Comparison of ENCODE assay signal across 9 cellular contexts in genomic region chr19:13765395-13766094, GRCh38. TPM values are rescaled to one million over a fixed set of nuclear protein-coding genes. Genes with fewer than 3 reads are reported as not detected.
DNase-seq lines count a peak whose midpoint lies in the region; ATAC-seq lines count a peak whose summit lies in the region.
"Had no signal": no experiment of that assay in that cellular context is flagged by ENCODE, and none has a peak within 500 bp of the region (broad histone marks: within the 10 kb centered on the region; RNA-seq: fewer than 3 reads in every experiment).

No MANE protein-coding gene starts in this region.

- POLR2A ChIA-PET in activated CD4-positive, alpha-beta T cell treated with anti-CD3 and anti-CD28 coated beads for 36 hours (lab: Charles Lee): no interaction called here

- peak overlapping the region; percentile 89 for H3K27ac Mint-ChIP-seq in activated CD4-positive, alpha-beta T cell treated with anti-CD3 and anti-CD28 coated beads for 36 hours
- peak overlapping the region; percentile 82 for H3K27ac Mint-ChIP-seq in activated T-helper 1 cell treated with anti-CD3 and anti-CD28 coated beads, Interleukin-12 subunit alpha, Interleukin-12 subunit beta, Interleukin-2, Interleukin-4 antibody, amounts not matched to agents 30 ng/mL and 10 ng/mL and 1 ng/mL, durations not matched to agents 14 hours and 24 hours and 36 hours

- peaks cover 16% of the 10 kb centered on the region for H3K4me1 Mint-ChIP-seq in activated CD4-positive, alpha-beta T cell treated with anti-CD3 and anti-CD28 coated beads for 36 hours
- H3K4me1 Mint-ChIP-seq in activated T-helper 1 cell treated with anti-CD3 and anti-CD28 coated beads, Interleukin-12 subunit alpha, Interleukin-12 subunit beta, Interleukin-2, Interleukin-4 antibody, amounts not matched to agents 30 ng/mL and 10 ng/mL and 1 ng/mL, durations not matched to agents 14 hours and 24 hours and 36 hours (ENCODE audit: low read depth): peaks cover 13% of the 10 kb centered on the region

- H3K27ac ChIP-seq in substantia nigra (ENCODE audit: low read depth, low read length, poor library complexity, severe bottlenecking): peak overlapping the region; percentile 33

- no peak for DNase-seq in activated CD4-positive, alpha-beta T cell treated with anti-CD3 and anti-CD28 coated beads for 36 hours
- DNase-seq in activated CD4-positive, alpha-beta T cell treated with anti-CD3 and anti-CD28 coated beads, Interleukin-2, amount 50 U/mL, for 48 hours: no peak
- no peak for DNase-seq in activated T-helper 1 cell treated with anti-CD3 and anti-CD28 coated beads, Interleukin-12 subunit alpha, Interleukin-12 subunit beta, Interleukin-2, Interleukin-4 antibody, amounts not matched to agents 30 ng/mL and 10 ng/mL and 1 ng/mL, durations not matched to agents 14 hours and 24 hours and 36 hours (ENCODE audit: low spot score)
- DNase-seq in iPS-NIHi11 (ENCODE audit: low spot score): peak; percentile 52
- DNase-seq in substantia nigra (lab: John Stamatoyannopoulos, UW): no peak
- no peak for DNase-seq in activated CD4-positive, CD25-positive, alpha-beta regulatory T cell treated with anti-CD3 and anti-CD28 coated beads, Interleukin-2, amount 50 U/mL, for 72 hours
- DNase-seq in Ammon's horn (ENCODE audit: low spot score): no peak
- DNase-seq: COR-L47 had no signal

- CTCF ChIA-PET in activated CD4-positive, alpha-beta T cell treated with anti-CD3 and anti-CD28 coated beads for 36 hours (lab: Charles Lee): interaction anchor here (0.8 kb wide), 1 partner anchor 8 kb away, joined by 3 read pairs; the partner anchor contains the start of gene C19orf53

- peaks cover 33% of the 10 kb centered on the region for H3K36me3 Mint-ChIP-seq in activated CD4-positive, alpha-beta T cell treated with anti-CD3 and anti-CD28 coated beads for 36 hours (ENCODE audit: low read depth)
- H3K36me3 Mint-ChIP-seq in activated T-helper 1 cell treated with anti-CD3 and anti-CD28 coated beads, Interleukin-12 subunit alpha, Interleukin-12 subunit beta, Interleukin-2, Interleukin-4 antibody, amounts not matched to agents 30 ng/mL and 10 ng/mL and 1 ng/mL, durations not matched to agents 14 hours and 24 hours and 36 hours (ENCODE audit: low read depth): peaks cover 17% of the 10 kb centered on the region

- H3K27me3 Mint-ChIP-seq in activated CD4-positive, alpha-beta T cell treated with anti-CD3 and anti-CD28 coated beads for 36 hours: no peaks in the 10 kb centered on the region
- no peaks in the 10 kb centered on the region for H3K27me3 Mint-ChIP-seq in activated T-helper 1 cell treated with anti-CD3 and anti-CD28 coated beads, Interleukin-12 subunit alpha, Interleukin-12 subunit beta, Interleukin-2, Interleukin-4 antibody, amounts not matched to agents 30 ng/mL and 10 ng/mL and 1 ng/mL, durations not matched to agents 14 hours and 24 hours and 36 hours (ENCODE audit: insufficient read depth)

- peak overlapping the region; percentile 90 for H3K4me3 Mint-ChIP-seq in activated CD4-positive, alpha-beta T cell treated with anti-CD3 and anti-CD28 coated beads for 36 hours
- peak overlapping the region; percentile 88 for H3K4me3 Mint-ChIP-seq in activated T-helper 1 cell treated with anti-CD3 and anti-CD28 coated beads, Interleukin-12 subunit alpha, Interleukin-12 subunit beta, Interleukin-2, Interleukin-4 antibody, amounts not matched to agents 30 ng/mL and 10 ng/mL and 1 ng/mL, durations not matched to agents 14 hours and 24 hours and 36 hours

- no peaks in the 10 kb centered on the region for H3K9me3 Mint-ChIP-seq in activated CD4-positive, alpha-beta T cell treated with anti-CD3 and anti-CD28 coated beads for 36 hours (ENCODE audit: low read depth)
- no peaks in the 10 kb centered on the region for H3K9me3 Mint-ChIP-seq in activated T-helper 1 cell treated with anti-CD3 and anti-CD28 coated beads, Interleukin-12 subunit alpha, Interleukin-12 subunit beta, Interleukin-2, Interleukin-4 antibody, amounts not matched to agents 30 ng/mL and 10 ng/mL and 1 ng/mL, durations not matched to agents 14 hours and 24 hours and 36 hours

- no peak for ATAC-seq in activated CD4-positive, alpha-beta T cell treated with anti-CD3 and anti-CD28 coated beads for 36 hours
- ATAC-seq in GM21367 (IDR thresholded peaks at IDR 0.05; ENCODE audit: unreplicated experiment): no peak

- intact Hi-C loops in activated CD4-positive, alpha-beta T cell treated with anti-CD3 and anti-CD28 coated beads for 36 hours (cut with DNase I, micrococcal nuclease): loop anchor here in 1 of 2 experiments (1.0 kb wide), 1 partner anchor 34 kb away; no protein-coding TSS in a partner anchor
- intact Hi-C loops in activated T-helper 1 cell treated with anti-CD3 and anti-CD28 coated beads, Interleukin-12 subunit alpha, Interleukin-12 subunit beta, Interleukin-2, Interleukin-4 antibody, amounts not matched to agents 30 ng/mL and 10 ng/mL and 1 ng/mL, durations not matched to agents 14 hours and 24 hours and 36 hours (cut with micrococcal nuclease): loop anchor here (1.0 kb wide), 1 partner anchor 18 kb away; a partner anchor contains a TSS

RNA-seq across cellular contexts. Expression of gene MRI1, which starts 1.2 kb away (rescaled TPM):
- total RNA-seq in activated CD4-positive, alpha-beta T cell treated with anti-CD3 and anti-CD28 coated beads for 36 hours: 10 to 100 TPM; 35.9 to 39.9 TPM
- total RNA-seq in activated T-helper 1 cell treated with anti-CD3 and anti-CD28 coated beads, Interleukin-12 subunit alpha, Interleukin-12 subunit beta, Interleukin-2, Interleukin-4 antibody, amounts not matched to agents 30 ng/mL and 10 ng/mL and 1 ng/mL, durations not matched to agents 14 hours and 24 hours and 36 hours: 43.3 and 46.5 TPM in 2 replicates

RNA-seq across cellular contexts. Expression of gene C19orf53, which starts 8.7 kb away (rescaled TPM):
- 100 to 1,000 TPM; 115 to 142 TPM for total RNA-seq in activated CD4-positive, alpha-beta T cell treated with anti-CD3 and anti-CD28 coated beads for 36 hours
- 158 and 162 TPM in 2 replicates for total RNA-seq in activated T-helper 1 cell treated with anti-CD3 and anti-CD28 coated beads, Interleukin-12 subunit alpha, Interleukin-12 subunit beta, Interleukin-2, Interleukin-4 antibody, amounts not matched to agents 30 ng/mL and 10 ng/mL and 1 ng/mL, durations not matched to agents 14 hours and 24 hours and 36 hours

RNA-seq across cellular contexts. Expression of gene ZSWIM4, which starts 29.7 kb away (rescaled TPM):
- 1 to 10 TPM; 5.6 to 5.8 TPM for total RNA-seq in activated CD4-positive, alpha-beta T cell treated with anti-CD3 and anti-CD28 coated beads for 36 hours
- 7.6 and 7.9 TPM in 2 replicates for total RNA-seq in activated T-helper 1 cell treated with anti-CD3 and anti-CD28 coated beads, Interleukin-12 subunit alpha, Interleukin-12 subunit beta, Interleukin-2, Interleukin-4 antibody, amounts not matched to agents 30 ng/mL and 10 ng/mL and 1 ng/mL, durations not matched to agents 14 hours and 24 hours and 36 hours
